Comparison of ENCODE assay signal across 8 cellular contexts in the genomic region with DNA sequence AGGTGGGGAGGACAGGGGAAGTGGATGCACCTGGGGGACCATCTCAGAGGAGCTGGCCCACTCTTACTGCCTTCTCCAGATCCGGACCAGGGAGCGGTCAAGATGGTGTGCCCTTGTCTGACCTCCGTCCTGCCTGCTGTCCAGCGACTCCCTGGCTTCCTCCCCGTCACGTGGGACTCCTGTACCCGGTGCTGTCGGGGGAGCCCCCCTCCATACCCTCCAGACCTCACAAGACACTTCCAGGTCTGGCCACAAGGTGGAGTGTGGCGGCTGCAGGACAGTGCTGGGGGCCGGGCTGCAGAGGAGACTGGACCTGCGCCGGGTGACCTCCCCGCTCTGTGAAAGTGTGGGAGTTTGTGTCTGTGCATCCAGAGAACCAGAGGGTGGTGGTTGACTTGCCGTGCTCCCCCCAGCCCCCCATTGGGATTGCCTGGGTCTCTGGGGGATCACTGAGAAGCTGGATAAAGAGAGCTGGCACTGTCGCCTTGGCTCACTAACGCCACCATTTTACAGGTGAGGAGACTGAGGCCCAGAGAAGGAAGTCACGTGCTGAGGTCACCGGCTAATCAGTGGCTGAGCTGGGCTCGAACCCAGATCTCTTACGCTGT. TPM values are rescaled to one million over a fixed set of nuclear protein-coding genes. Genes with fewer than 3 reads are reported as not detected.
DNase-seq lines count a peak whose midpoint lies in the region; ATAC-seq and FAIRE-seq lines count a peak whose summit lies in the region.

No MANE protein-coding gene starts in this region.

- H4K20me1 ChIP-seq in BLaER1 treated with 17β-estradiol and CSF1 and Interleukin-3, amounts not matched to agents 10 nM and 100 nM: peaks cover 0 to 9% (median 0%) of the 10 kb centered on the region in 11 experiments; a peak in 2 of 22 replicates

- H3K4me2 ChIP-seq in BLaER1 treated with 17β-estradiol and CSF1 and Interleukin-3, amounts not matched to agents 10 nM and 100 nM: peak overlapping the region in 9 of 11 experiments; percentile 11 to 58 (median 25); a peak in 13 of 22 replicates

- H3K27ac Mint-ChIP-seq in T-helper 17 cell: no peak overlapping the region

- FAIRE-seq in GM19239 (lab: Jason Lieb, UNC): peak; percentile 85

- ATAC-seq in T-helper 17 cell (peak; percentile 63), HG02973 (IDR thresholded peaks at IDR 0.05; ENCODE audit: unreplicated experiment) (no peak)

- H3K9ac ChIP-seq in BLaER1 treated with 17β-estradiol and CSF1 and Interleukin-3, amounts not matched to agents 10 nM and 100 nM: peak overlapping the region in 2 of 11 experiments; percentile 27 to 44; a peak in 1 of 22 replicates

- no peak overlapping the region for H3K4me3 Mint-ChIP-seq in T-helper 17 cell

- H3K4me1 ChIP-seq in BLaER1 treated with 17β-estradiol and CSF1 and Interleukin-3, amounts not matched to agents 10 nM and 100 nM: peaks cover 9 to 39% (median 26%) of the 10 kb centered on the region in 10 experiments; a peak in 19 of 20 replicates

- H3K4me1 Mint-ChIP-seq in T-helper 17 cell: peaks cover 14% of the 10 kb centered on the region

- H3K36me3 Mint-ChIP-seq in T-helper 17 cell (ENCODE audit: low read depth): no peaks in the 10 kb centered on the region

- H3K27ac ChIP-seq in BLaER1 treated with 17β-estradiol and CSF1 and Interleukin-3, amounts not matched to agents 10 nM and 100 nM: no peak overlapping the region

- no peaks in the 10 kb centered on the region for H3K9me3 ChIP-seq in BLaER1 treated with 17β-estradiol and CSF1 and Interleukin-3, amounts not matched to agents 10 nM and 100 nM (replicated peaks in 1 of 11)
- no peaks in the 10 kb centered on the region for H3K9me3 ChIP-seq in T-helper 17 cell (ENCODE audit: control insufficient read depth, low read length, poor library complexity, severe bottlenecking)

- no peaks in the 10 kb centered on the region for H3K27me3 ChIP-seq in BLaER1 treated with 17β-estradiol and CSF1 and Interleukin-3, amounts not matched to agents 10 nM and 100 nM

- H3K36me3 ChIP-seq in BLaER1 treated with 17β-estradiol and CSF1 and Interleukin-3, amounts not matched to agents 10 nM and 100 nM: no peaks in the 10 kb centered on the region

- peaks cover 32% of the 10 kb centered on the region for H3K27me3 Mint-ChIP-seq in T-helper 17 cell

- no peak overlapping the region for H3K4me3 ChIP-seq in BLaER1 treated with 17β-estradiol and CSF1 and Interleukin-3, amounts not matched to agents 10 nM and 100 nM

- DNase-seq in GM19239 (ENCODE audit: insufficient read length, low spot score) (no peak), HuH-7.5 (ENCODE audit: low spot score) (peak; percentile 94), T-helper 17 cell (peak in 2 of 3 donors; percentile 26 to 46), anterior cingulate cortex (lab: John Stamatoyannopoulos, UW) (peak in 51 of 58 donors; percentile 8 to 84 (median 53)), hypothalamus (lab: John Stamatoyannopoulos, UW) (peak in 44 of 51 donors; percentile 12 to 81 (median 58))
- peak; percentile 11 to 58 (median 57) for DNase-seq in stimulated activated CD4-positive, alpha-beta T cell treated with anti-CD3 and anti-CD28 coated beads, Interleukin-12 subunit alpha, Interleukin-12 subunit beta, amount 100 ng/mL, for 48 hours (ENCODE audit: low read depth in 2 of 3, low spot score in 1 of 3)

RNA-seq across cellular contexts. Expression of gene CRB2, which starts 1.9 kb away (rescaled TPM):
- total RNA-seq in T-helper 17 cell: not detected
